8 cellular contexts compared by ENCODE assay signal in the genomic region with DNA sequence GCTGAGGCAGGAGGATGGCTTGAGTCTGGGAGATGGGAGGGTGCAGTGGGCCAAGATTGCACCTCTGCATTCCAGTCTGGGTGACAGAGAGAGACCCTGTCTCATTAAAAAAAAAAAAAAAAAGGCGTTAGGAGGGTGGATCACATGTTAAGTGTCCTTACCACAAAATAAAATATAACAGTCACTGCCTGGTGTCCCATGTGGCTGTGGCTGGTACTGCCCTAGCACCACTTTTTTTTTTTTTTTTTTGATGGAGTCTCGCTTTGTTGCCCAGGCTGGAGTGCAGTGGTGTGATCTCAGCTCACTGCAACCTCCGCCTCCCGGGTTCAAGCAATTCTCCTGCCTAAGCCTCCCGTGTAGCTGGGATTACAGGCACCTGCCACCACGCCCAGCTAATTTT.
DNase-seq lines count a peak whose midpoint lies in the region; TF ChIP-seq lines count a peak whose summit lies in the region.
"Not testable (repeated sequence)": the region's sequence is repeated elsewhere in the genome, so short reads cannot be mapped to it uniquely, and the experiment has no call there.

No MANE protein-coding gene starts in this region.

- not testable (repeated sequence) for H3K36me3 ChIP-seq in GM23248 (ENCODE audit: low read depth); Karpas-422 (ENCODE audit: insufficient read depth, low read length); neural progenitor cell

- not testable (repeated sequence) for DNase-seq in CD14-positive monocyte (ENCODE audit: low spot score); chondrocyte (ENCODE audit: low spot score); fibroblast of the aortic adventitia (ENCODE audit: low read depth); neural progenitor cell (ENCODE audit: low spot score); type B pancreatic cell (ENCODE audit: extremely low spot score, unreplicated experiment)
- DNase-seq in GM23248 (peak; percentile 3), Karpas-422 (peak; percentile 53)

- not testable (repeated sequence) for H3K4me3 Mint-ChIP-seq in CD14-positive monocyte; chondrocyte (ENCODE audit: unreplicated experiment); neural progenitor cell; type B pancreatic cell

- H3K79me2 ChIP-seq in GM23248 (ENCODE audit: insufficient read depth); Karpas-422 (ENCODE audit: low read length); neural progenitor cell (ENCODE audit: low read depth): not testable (repeated sequence)

- H3K9ac ChIP-seq in GM23248; Karpas-422 (ENCODE audit: low read length); neural progenitor cell: not testable (repeated sequence)

- H2AFZ ChIP-seq in GM23248; Karpas-422 (ENCODE audit: low read length); neural progenitor cell (replicated peaks): not testable (repeated sequence)

- 63 to 73% methylated on average over 6 of the region's 6 CpGs for WGBS in GM23248 (ENCODE audit: low coverage in 1 of 2, low lambda C conversion rate in 2 of 2, missing lambda C conversion rate in 2 of 2), 2 experiments

- H3F3A ChIP-seq in GM23248 (ENCODE audit: insufficient read depth); neural progenitor cell (ENCODE audit: low read depth): not testable (repeated sequence)

- not testable (repeated sequence) for H3K27ac ChIP-seq in GM23248; Karpas-422 (ENCODE audit: low read length); neural progenitor cell

- intact Hi-C loops in CD14-positive monocyte (cut with micrococcal nuclease): not testable (repeated sequence)

- not testable (repeated sequence) for H3K4me1 ChIP-seq in GM23248 (ENCODE audit: insufficient read depth); Karpas-422 (ENCODE audit: low read length); neural progenitor cell

- not testable (repeated sequence) for H4K20me1 ChIP-seq in GM23248 (ENCODE audit: insufficient read depth); Karpas-422 (ENCODE audit: insufficient read depth, low read depth, low read length); neural progenitor cell (ENCODE audit: low read depth)

- not testable (repeated sequence) for H3K9me3 ChIP-seq in GM23248 (ENCODE audit: low read depth); Karpas-422 (ENCODE audit: low read length); neural progenitor cell (ENCODE audit: low read depth)

- not testable (repeated sequence) for H3K27me3 Mint-ChIP-seq in CD14-positive monocyte (ENCODE audit: low read depth in 3 of 3); chondrocyte (ENCODE audit: low read depth); neural progenitor cell (ENCODE audit: insufficient read depth, low read depth); type B pancreatic cell

- not testable (repeated sequence) for H3K4me3 ChIP-seq in GM23248; Karpas-422 (ENCODE audit: low read length); WI38 (ENCODE audit: low read depth, low read length); fibroblast of the aortic adventitia (ENCODE audit: low read depth, low read length); neural progenitor cell

- H3K27ac Mint-ChIP-seq in CD14-positive monocyte; chondrocyte (ENCODE audit: unreplicated experiment); neural progenitor cell; type B pancreatic cell: not testable (repeated sequence)

- not testable (repeated sequence) for H3K4me1 Mint-ChIP-seq in CD14-positive monocyte, neural progenitor cell
- peaks cover 26% of the 10 kb centered on the region for H3K4me1 Mint-ChIP-seq in chondrocyte (ENCODE audit: low read depth)
- peaks cover 19% of the 10 kb centered on the region for H3K4me1 Mint-ChIP-seq in type B pancreatic cell (ENCODE audit: unreplicated experiment)

- H3K9me2 ChIP-seq in GM23248 (ENCODE audit: insufficient read depth); Karpas-422 (replicated peaks; ENCODE audit: insufficient read depth, low read length): not testable (repeated sequence)

- H3K4me2 ChIP-seq in GM23248 (ENCODE audit: unreplicated experiment); Karpas-422 (ENCODE audit: low read depth, low read length, poor library complexity, severe bottlenecking); neural progenitor cell: not testable (repeated sequence)

- not testable (repeated sequence) for H3K27me3 ChIP-seq in GM23248 (replicated peaks; ENCODE audit: insufficient read depth); Karpas-422 (ENCODE audit: low read length); neural progenitor cell

- not testable (repeated sequence) for H3K36me3 Mint-ChIP-seq in CD14-positive monocyte; chondrocyte (ENCODE audit: low read depth); type B pancreatic cell
- peaks cover 11% of the 10 kb centered on the region for H3K36me3 Mint-ChIP-seq in neural progenitor cell

- in situ Hi-C loops in GM23248 (cut with MboI): not testable (repeated sequence)

- TF ChIP-seq CTCF in CD14-positive monocyte (IDR thresholded peaks at IDR 0.05) (peak; percentile 16), WI38 (IDR thresholded peaks at IDR 0.05; ENCODE audit: low read depth, low read length) (peak; percentile 28; the same call in 1 of the 2 replicates), chondrocyte (IDR thresholded peaks at IDR 0.05) (peak; percentile 51), fibroblast of the aortic adventitia (IDR thresholded peaks at IDR 0.05; ENCODE audit: insufficient read depth, low read length) (peak; percentile 48), neural progenitor cell (IDR thresholded peaks at IDR 0.05) (peak; percentile 15), type B pancreatic cell (conservative IDR thresholded peaks at IDR 0.05) (peak; percentile 63)

- peaks cover 2 to 11% (median 7%) of the 10 kb centered on the region in 7 donors for H3K9me3 Mint-ChIP-seq in CD14-positive monocyte
- H3K9me3 Mint-ChIP-seq in chondrocyte (ENCODE audit: low read depth); neural progenitor cell; type B pancreatic cell: not testable (repeated sequence)
